In the genomic region with DNA sequence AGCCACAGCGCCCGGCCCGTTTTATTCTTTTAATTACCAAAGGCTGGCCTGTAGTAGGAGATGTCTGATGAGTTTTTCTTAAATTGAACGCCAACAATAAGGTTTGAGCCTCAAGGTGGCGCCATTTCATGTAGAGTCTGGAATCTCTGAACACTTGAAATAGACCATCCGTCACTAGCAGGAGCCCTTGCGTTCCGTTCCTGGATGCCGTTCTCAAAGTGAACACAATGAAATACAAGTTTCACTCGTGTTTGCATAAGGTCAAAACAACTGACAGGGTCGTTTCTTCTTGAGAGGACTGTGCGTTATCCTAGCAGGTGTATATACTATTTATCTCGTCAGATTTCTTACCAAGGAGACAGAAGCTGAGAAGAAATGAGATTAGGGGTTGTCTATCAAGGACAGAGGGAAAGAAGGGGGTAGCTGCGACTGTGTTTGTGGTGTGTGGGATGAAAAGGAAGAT, we compare ENCODE assay signal across 8 cellular contexts. TPM values are rescaled to one million over a fixed set of nuclear protein-coding genes. Genes with fewer than 3 reads are reported as not detected.
DNase-seq lines count a peak whose midpoint lies in the region; ATAC-seq, FAIRE-seq and TF ChIP-seq lines count a peak whose summit lies in the region.

No MANE protein-coding gene starts in this region.

- H3K36me3 ChIP-seq in DOHH2 (ENCODE audit: control insufficient read depth, low read length) (no peaks in the 10 kb centered on the region), SJCRH30 (no peaks in the 10 kb centered on the region), pancreas (no peaks in the 10 kb centered on the region), transverse colon (no peaks in the 10 kb centered on the region)

- no peak for FAIRE-seq in pancreas (lab: Jason Lieb, UNC)

- no peaks in the 10 kb centered on the region for H3F3A ChIP-seq in DOHH2 (ENCODE audit: control insufficient read depth, insufficient read depth)

- TF ChIP-seq EP300 in transverse colon (IDR thresholded peaks at IDR 0.05; ENCODE audit: low read depth) = no peak

- H3K9me3 ChIP-seq in DOHH2 (ENCODE audit: control insufficient read depth, insufficient read depth, low read length) (no peaks in the 10 kb centered on the region), SJCRH30 (replicated peaks) (no peaks in the 10 kb centered on the region), pancreas (no peaks in the 10 kb centered on the region), transverse colon (no peaks in the 10 kb centered on the region)

- no peaks in the 10 kb centered on the region for H3K79me2 ChIP-seq in DOHH2 (ENCODE audit: control insufficient read depth, low read length)

- TF ChIP-seq POLR2A in transverse colon (IDR thresholded peaks at IDR 0.05) = no peak

- no peaks in the 10 kb centered on the region for H4K20me1 ChIP-seq in DOHH2 (ENCODE audit: control insufficient read depth, insufficient read depth, low read depth, low read length)

- no peak overlapping the region for H3K27ac ChIP-seq in DOHH2 (ENCODE audit: low read depth, low read length)
- H3K27ac ChIP-seq in SJCRH30 = no peak overlapping the region
- H3K27ac ChIP-seq in pancreas = no peak overlapping the region
- H3K27ac ChIP-seq in transverse colon = no peak overlapping the region

- no peaks in the 10 kb centered on the region for H3K9me2 ChIP-seq in DOHH2 (replicated peaks; ENCODE audit: control insufficient read depth, low read length)

- ATAC-seq in pancreas = peak; percentile 76 to 97 (median 94)
- no peak for ATAC-seq in GM21515 (IDR thresholded peaks at IDR 0.05; ENCODE audit: unreplicated experiment)

- TF ChIP-seq CTCF in DOHH2 (IDR thresholded peaks at IDR 0.05; ENCODE audit: low read depth, low read length, poor library complexity, severe bottlenecking) = peak; percentile 74
- TF ChIP-seq CTCF in pancreas (IDR thresholded peaks at IDR 0.05) = peak; percentile 29 to 66 (median 49)
- TF ChIP-seq CTCF in transverse colon (IDR thresholded peaks at IDR 0.05) = peak; percentile 58 to 73 (median 72)

- DNase-seq in MV-4-11 (lab: John Stamatoyannopoulos, UW) (peak; percentile 80), SJCRH30 (peak; percentile 52 to 84), foreskin melanocyte (peak; percentile 80), pancreas (peak in 5 of 6 donors; percentile 55 to 81 (median 68)), transverse colon (peak; percentile 85)
- peak; percentile 37 for DNase-seq in activated gamma-delta T cell treated with anti-CD3 and anti-CD28 coated beads, Interleukin-2, amount 50 U/mL, for 16 hours (ENCODE audit: low read depth)

- WGBS in pancreas, 2 donors = 2% methylated on average over 14 of the region's 14 CpGs
- 3 to 14% methylated on average over 1 to 14 of the region's 14 CpGs for WGBS in transverse colon (ENCODE audit: low coverage in 1 of 2), 2 donors

- peaks cover 4% of the 10 kb centered on the region for H3K4me1 ChIP-seq in DOHH2 (ENCODE audit: control insufficient read depth, low read length)
- H3K4me1 ChIP-seq in SJCRH30 = no peaks in the 10 kb centered on the region
- H3K4me1 ChIP-seq in pancreas = no peaks in the 10 kb centered on the region
- peaks cover 0 to 7% (median 2%) of the 10 kb centered on the region in 4 donors for H3K4me1 ChIP-seq in transverse colon

- in situ Hi-C loops in transverse colon (cut with MboI; ENCODE audit: low pct_ligation_motif_present in 1 of 4, low pct_unique_long_range_greater_than_20kb in 1 of 4, low sequenced_read_pairs in 3 of 4) = loop anchor here in 2 of 4 donors (10.0 kb wide), 1 partner anchor 144 kb away; no protein-coding TSS in a partner anchor

- H3K4me3 ChIP-seq in DOHH2 (ENCODE audit: low read length) = no peak overlapping the region
- no peak overlapping the region for H3K4me3 ChIP-seq in SJCRH30
- H3K4me3 ChIP-seq in pancreas = no peak overlapping the region
- H3K4me3 ChIP-seq in transverse colon = no peak overlapping the region

- H3K4me2 ChIP-seq in DOHH2 (ENCODE audit: low read length) = peak overlapping the region; percentile 51

- intact Hi-C loops in pancreas (cut with DNase I) (loop anchor here in 1 of 3 donors (10.0 kb wide), 2 partner anchors 144 to 204 kb away; no protein-coding TSS in a partner anchor), transverse colon (cut with DNase I; ENCODE audit: low total_unique reads) (no loop called here)

- H3K27me3 ChIP-seq in DOHH2 (ENCODE audit: control insufficient read depth, low read length) = peaks cover 41% of the 10 kb centered on the region
- peaks cover 8% of the 10 kb centered on the region; the same call in 1 of the 2 replicates for H3K27me3 ChIP-seq in SJCRH30
- no peaks in the 10 kb centered on the region for H3K27me3 ChIP-seq in pancreas
- H3K27me3 ChIP-seq in transverse colon = peaks cover 59% of the 10 kb centered on the region

RNA-seq across cellular contexts. Expression of a gene that starts 18.7 kb away (rescaled TPM):
- total RNA-seq in SJCRH30 (2014; rRNA removed; shearing (Covaris generic)) = not detected in 2 replicates
- not detected for total RNA-seq in pancreas
- polyA plus RNA-seq in pancreas = not detected
- total RNA-seq in transverse colon = not detected

RNA-seq across cellular contexts. Expression of a gene that starts 37.2 kb away (rescaled TPM):
- total RNA-seq in SJCRH30 (2014; rRNA removed; shearing (Covaris generic)) = not detected in 2 replicates
- total RNA-seq in pancreas (1 to 10 TPM; 1.4 to 5.3 (median 2.4) TPM), transverse colon (1 to 10 TPM in 2 of 4 donors, not detected in 2; 2.7 to 5.9 TPM)
- polyA plus RNA-seq in pancreas = 100 to 1,000 TPM in 1 of 2 donors, 10 to 100 TPM in 1; 13.8 to 101 TPM

RNA-seq across cellular contexts. Expression of a gene that starts 47.5 kb away (rescaled TPM):
- total RNA-seq in SJCRH30 (2014; rRNA removed; shearing (Covaris generic)) = 111 and 118 TPM in 2 replicates
- total RNA-seq in pancreas = 10 to 100 TPM in 2 of 6 donors, 1 to 10 TPM in 4; 6.2 to 15.0 (median 8.0) TPM
- polyA plus RNA-seq in pancreas = 1 to 10 TPM; 3.7 to 4.8 TPM
- total RNA-seq in transverse colon = 10 to 100 TPM; 10.5 to 38.9 (median 26.1) TPM
